In the genomic region with DNA sequence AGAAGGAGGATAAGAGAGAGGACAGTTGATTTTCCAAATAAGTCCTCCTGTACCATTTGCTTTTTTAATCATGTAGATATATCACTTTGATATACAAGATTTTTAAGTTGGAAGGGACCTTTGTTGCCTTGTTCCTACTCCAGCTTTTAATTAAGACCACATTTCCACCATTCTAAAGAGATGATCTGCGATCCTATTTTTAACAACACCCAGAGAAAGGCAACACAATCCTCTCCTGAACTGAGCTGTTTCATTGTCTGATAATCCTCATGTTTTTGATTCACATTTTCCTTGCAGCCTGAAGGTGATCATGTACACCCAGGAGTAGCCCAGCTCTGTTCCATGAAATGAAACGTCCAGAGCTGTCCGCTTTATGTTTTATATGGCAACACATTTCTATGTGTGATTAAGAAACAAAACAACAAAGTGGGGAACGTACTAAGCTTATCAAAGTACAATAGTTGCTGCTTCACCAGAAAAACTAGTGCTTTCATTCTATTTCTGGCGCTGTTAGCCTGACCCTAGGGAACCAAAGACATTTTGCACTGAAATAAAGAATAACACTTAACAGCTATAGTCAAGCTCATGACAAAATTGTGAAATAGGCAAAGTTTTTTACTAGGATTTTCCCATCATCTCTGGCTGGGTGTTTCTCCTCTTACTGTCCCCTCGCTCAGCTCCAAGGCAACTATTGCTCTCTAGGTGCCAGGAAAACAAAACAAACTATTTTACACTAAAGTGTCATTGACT, we compare ENCODE assay signal across 19 cellular contexts. TPM values are rescaled to one million over a fixed set of nuclear protein-coding genes. Genes with fewer than 3 reads are reported as not detected.
A peak's percentile ranks its signal among the peaks of the same experiment; 100 is the strongest.
DNase-seq lines count a peak whose midpoint lies in the region; ATAC-seq, FAIRE-seq and TF ChIP-seq lines count a peak whose summit lies in the region.
"Had no signal": no experiment of that assay in that cellular context is flagged by ENCODE, and none has a peak within 500 bp of the region (broad histone marks: within the 10 kb centered on the region; RNA-seq: fewer than 3 reads in every experiment).

No MANE protein-coding gene starts in this region.

- ATAC-seq in HepG2 (no peak), right lobe of liver (no peak), upper lobe of right lung (no peak)
- ATAC-seq: GM23338, WTC11 had no signal

- no peaks in the 10 kb centered on the region for H3K36me3 ChIP-seq in HepG2 (replicated peaks in 1 of 2; ENCODE audit: control insufficient read depth in 1 of 2, insufficient read depth in 2 of 2, low read length in 2 of 2)
- H3K36me3 ChIP-seq in right lobe of liver: no peaks in the 10 kb centered on the region
- no peaks in the 10 kb centered on the region for H3K36me3 ChIP-seq in cardiac muscle cell
- no peaks in the 10 kb centered on the region for H3K36me3 ChIP-seq in prostate gland
- H3K36me3 ChIP-seq in upper lobe of right lung: no peaks in the 10 kb centered on the region

- intact Hi-C loops in HepG2 (cut with micrococcal nuclease; ENCODE audit: unreplicated experiment) (no loop called here), right lobe of liver (cut with DNase I) (no loop called here), prostate gland (cut with DNase I) (no loop called here), upper lobe of right lung (cut with DNase I) (no loop called here)

- 61% methylated on average over 6 of the region's 6 CpGs for WGBS in HepG2 (ENCODE audit: low lambda C conversion rate)
- WGBS in right lobe of liver (ENCODE audit: insufficient coverage, low coverage, low lambda C conversion rate, missing lambda C conversion rate): 80% methylated on average over 6 of the region's 6 CpGs
- WGBS in prostate gland: 66% methylated on average over 6 of the region's 6 CpGs

- H3K9ac ChIP-seq in HepG2 (ENCODE audit: insufficient read depth, low read depth, low read length): no peak overlapping the region
- H3K9ac ChIP-seq: KMS-11 had no signal

- TF ChIP-seq RAD21 in HepG2 (CRISPR knock-in tag; IDR thresholded peaks at IDR 0.05): no peak

- peaks cover 0 to 4% of the 10 kb centered on the region in 2 experiments; a peak in 1 of 5 replicates for H3K27me3 ChIP-seq in HepG2 (ENCODE audit: control insufficient read depth in 1 of 2, insufficient read depth in 2 of 2, low read length in 2 of 2)
- H3K27me3 ChIP-seq in right lobe of liver: no peaks in the 10 kb centered on the region
- no peaks in the 10 kb centered on the region for H3K27me3 ChIP-seq in cardiac muscle cell
- H3K27me3 ChIP-seq in prostate gland (replicated peaks; ENCODE audit: insufficient read depth): no peaks in the 10 kb centered on the region
- no peaks in the 10 kb centered on the region for H3K27me3 ChIP-seq in upper lobe of right lung

- H3K4me1 ChIP-seq in HepG2 (ENCODE audit: insufficient read depth, low read length): peaks cover 7% of the 10 kb centered on the region; the same call in 1 of the 2 replicates
- H3K4me1 ChIP-seq in right lobe of liver: no peaks in the 10 kb centered on the region
- H3K4me1 ChIP-seq in cardiac muscle cell (ENCODE audit: low read depth): peaks cover 25% of the 10 kb centered on the region
- H3K4me1 ChIP-seq in prostate gland (replicated peaks): no peaks in the 10 kb centered on the region
- peaks cover 12% of the 10 kb centered on the region for H3K4me1 ChIP-seq in upper lobe of right lung
- H3K4me1 ChIP-seq: Caco-2 had no signal

- POLR2A ChIA-PET in HepG2 (lab: Yijun Ruan, JAX): interaction anchor here (1.1 kb wide), 1 partner anchor 144 kb away, joined by 4 read pairs; no protein-coding TSS in a partner anchor

- no peak for TF ChIP-seq POLR2A in HepG2 (IDR thresholded peaks at IDR 0.05; ENCODE audit: insufficient read depth in 1 of 2, low read depth in 2 of 2, low read length in 2 of 2)
- TF ChIP-seq POLR2A in right lobe of liver (IDR thresholded peaks at IDR 0.05): no peak
- TF ChIP-seq POLR2A in prostate gland (IDR thresholded peaks at IDR 0.05): no peak

- DNase-seq in HepG2 (ENCODE audit: low spot score) (no peak), right lobe of liver (no peak), cardiac muscle cell (ENCODE audit: low read depth in 1 of 2, low spot score in 1 of 2) (peak in 1 of 2 donors; percentile 42), prostate gland (ENCODE audit: low spot score) (no peak), upper lobe of right lung (no peak), KG1 (lab: John Stamatoyannopoulos, UW) (no peak), caudate nucleus (lab: John Stamatoyannopoulos, UW) (no peak), ureter (ENCODE audit: low spot score) (no peak)
- DNase-seq: activated naive CD4-positive, alpha-beta T cell treated with anti-CD3 and anti-CD28 coated beads for 36 hours; Caco-2; erythroblast; NCI-H1417 treated with DMSO at 0.1 percent for 48 hours; NCI-H446; OCI-M1; stimulated activated CD4-positive, alpha-beta T cell treated with anti-CD3 and anti-CD28 coated beads, Interleukin-4, amount 100 ng/mL, for 1 hour had no signal

- no peak overlapping the region for H2AFZ ChIP-seq in HepG2 (ENCODE audit: low read length)
- H2AFZ ChIP-seq: GM23338 had no signal

- CTCF ChIA-PET in HepG2 (lab: Yijun Ruan, JAX; ENCODE audit: low intra/inter-chr PET ratio, low total read pairs): no interaction called here

- no peaks in the 10 kb centered on the region for H4K20me1 ChIP-seq in HepG2 (ENCODE audit: insufficient read depth, low read length)

- in situ Hi-C loops in HepG2 (cut with HindIII; ENCODE audit: extremely low pct_ligation_motif_present, low pct_unique_long_range_greater_than_20kb): loop anchor here (25.0 kb wide), 2 partner anchors 266 to 566 kb away; no protein-coding TSS in a partner anchor

- H3K4me3 ChIP-seq in HepG2 (replicated peaks in 1 of 3; ENCODE audit: insufficient read depth in 1 of 3, low read depth in 2 of 3, low read length in 3 of 3) (no peak overlapping the region), right lobe of liver (no peak overlapping the region), cardiac muscle cell (no peak overlapping the region), prostate gland (no peak overlapping the region), upper lobe of right lung (no peak overlapping the region)
- H3K4me3 ChIP-seq: GM23338 had no signal

- H3K4me2 ChIP-seq in HepG2 (ENCODE audit: low read depth, low read length): no peak overlapping the region
- H3K4me2 ChIP-seq: GM23338, KMS-11 had no signal

- FAIRE-seq in HepG2 (lab: Jason Lieb, UNC): no peak
- FAIRE-seq: A204.1 had no signal

- H3K79me2 ChIP-seq in HepG2 (ENCODE audit: insufficient read depth, low read length): no peaks in the 10 kb centered on the region

- no peak for TF ChIP-seq CTCF in HepG2 (CRISPR knock-in tag; IDR thresholded peaks at IDR 0.05)
- TF ChIP-seq CTCF in right lobe of liver (IDR thresholded peaks at IDR 0.05): no peak
- no peak for TF ChIP-seq CTCF in cardiac muscle cell (IDR thresholded peaks at IDR 0.05; ENCODE audit: low read depth, low read length)
- no peak for TF ChIP-seq CTCF in prostate gland (IDR thresholded peaks at IDR 0.05)
- TF ChIP-seq CTCF in upper lobe of right lung (IDR thresholded peaks at IDR 0.05): no peak

- H3K27ac ChIP-seq in HepG2 (ENCODE audit: extremely low read length, insufficient read depth, low read length) (no peak overlapping the region), right lobe of liver (no peak overlapping the region), cardiac muscle cell (peak overlapping the region; percentile 42), prostate gland (peak overlapping the region; percentile 26 to 33), upper lobe of right lung (no peak overlapping the region), caudate nucleus (ENCODE audit: low read depth, low read length) (no peak overlapping the region)
- H3K27ac ChIP-seq: KMS-11 had no signal

- H3K9me3 ChIP-seq in HepG2 (ENCODE audit: low read length): no peaks in the 10 kb centered on the region
- H3K9me3 ChIP-seq in right lobe of liver: no peaks in the 10 kb centered on the region
- H3K9me3 ChIP-seq in cardiac muscle cell (ENCODE audit: low read depth): no peaks in the 10 kb centered on the region
- H3K9me3 ChIP-seq in prostate gland: no peaks in the 10 kb centered on the region
- H3K9me3 ChIP-seq in upper lobe of right lung: no peaks in the 10 kb centered on the region
- H3K9me3 ChIP-seq: Caco-2 had no signal

- TF ChIP-seq EP300 in HepG2 (IDR thresholded peaks at IDR 0.05; ENCODE audit: low read depth in 2 of 2, low read length in 2 of 2) (no peak), HepG2 (CRISPR knock-in tag; IDR thresholded peaks at IDR 0.05; ENCODE audit: borderline replicate concordance) (no peak)

- no TSS peak for BruUV-seq in HepG2 (replicated peaks; lab: Mats Ljungman, UMichigan)

RNA-seq across cellular contexts. Expression of a gene that starts 22.6 kb away (rescaled TPM):
- total RNA-seq in HepG2 (2016; rRNA removed; fragmentation: Illumina TruSeq; extraction: Trizol) (7.2 and 8.1 TPM in 2 replicates), right lobe of liver (10 to 100 TPM in 2 of 6 experiments, 1 to 10 TPM in 4; 5.0 to 21.9 (median 8.6) TPM), cardiac muscle cell (19.0 and 28.9 TPM in 2 replicates), prostate gland (10 to 100 TPM; 40.2 to 52.4 TPM), upper lobe of right lung (32.1 TPM), ureter (45.3 TPM)
- 3.0 and 3.4 TPM in 2 replicates for total RNA-seq in HepG2 (2016; cell fraction: cytosol; rRNA removed; fragmentation: Illumina TruSeq; extraction: Trizol; ENCODE audit: low read depth)
- total RNA-seq in HepG2 (2016; cell fraction: insoluble cytoplasmic fraction; rRNA removed; fragmentation: Illumina TruSeq; extraction: Trizol): 6.7 and 7.7 TPM in 2 replicates
- total RNA-seq in HepG2 (2016; cell fraction: membrane; rRNA removed; fragmentation: Illumina TruSeq; extraction: Trizol): 8.2 and 8.7 TPM in 2 replicates
- total RNA-seq in HepG2 (2016; cell fraction: nucleus; rRNA removed; fragmentation: Illumina TruSeq; extraction: Trizol): 4.9 and 7.7 TPM in 2 replicates
- polyA plus RNA-seq in HepG2 (2011; rRNA removed) (6.7 and 9.0 TPM in 2 replicates), cardiac muscle cell (15.2 and 20.8 TPM in 2 replicates)
- 6.2 and 8.5 TPM in 2 replicates for polyA plus RNA-seq in HepG2 (2011; cell fraction: cytosol; rRNA removed)
- polyA plus RNA-seq in HepG2 (2011; cell fraction: nucleus; rRNA removed): 3.9 and 4.2 TPM in 2 replicates
- polyA plus RNA-seq in HepG2 (2012): 7.5 and 14.6 TPM in 2 replicates
- polyA plus RNA-seq in HepG2 (2016; cell fraction: cytosol; fragmentation: Illumina TruSeq; extraction: Trizol; ENCODE audit: low read depth): 2.9 and 3.1 TPM in 2 replicates
- 7.0 and 10.0 TPM in 2 replicates for polyA plus RNA-seq in HepG2 (2016; cell fraction: insoluble cytoplasmic fraction; fragmentation: Illumina TruSeq; extraction: Trizol; ENCODE audit: low read depth)
- polyA plus RNA-seq in HepG2 (2016; cell fraction: membrane; fragmentation: Illumina TruSeq; extraction: Trizol; ENCODE audit: low read depth): 5.9 and 7.5 TPM in 2 replicates
- polyA plus RNA-seq in HepG2 (2016; cell fraction: nucleus; fragmentation: Illumina TruSeq; extraction: Trizol; ENCODE audit: insufficient read depth, low read depth): 4.2 and 6.1 TPM in 2 replicates
- 22.7 and 33.3 TPM in 2 replicates for polyA minus RNA-seq in HepG2 (2011; rRNA and poly(A)+ RNA removed; ENCODE audit: low replicate concordance)
- 5.7 and 6.9 TPM in 2 replicates for polyA minus RNA-seq in HepG2 (2011; cell fraction: cytosol; rRNA and poly(A)+ RNA removed)
- polyA minus RNA-seq in HepG2 (2011; cell fraction: nucleus; rRNA and poly(A)+ RNA removed): 5.8 TPM in 2 replicates

Comparison
In these comparisons a context has a peak if more than half of its experiments do, and no peak if none do; other contexts are left out.
1. H3K27ac ChIP-seq: peak in cardiac muscle cell (single experiment) and prostate gland (2 of 2); none in HepG2 (single experiment), right lobe of liver (0 of 3), upper lobe of right lung (single experiment) and caudate nucleus (single experiment).